12 cellular contexts compared by ENCODE assay signal in genomic region chr1:201493757-201494617, GRCh38. TPM values are rescaled to one million over a fixed set of nuclear protein-coding genes. Genes with fewer than 3 reads are reported as not detected.
DNase-seq lines count a peak whose midpoint lies in the region; ATAC-seq, FAIRE-seq and TF ChIP-seq lines count a peak whose summit lies in the region.
"Had no signal": no experiment of that assay in that cellular context is flagged by ENCODE, and none has a peak within 500 bp of the region (broad histone marks: within the 10 kb centered on the region; RNA-seq: fewer than 3 reads in every experiment).

No MANE protein-coding gene starts in this region.

- peak overlapping the region; percentile 31 for H3K9ac ChIP-seq in astrocyte (ENCODE audit: low read length)

- H3K27ac ChIP-seq in astrocyte (ENCODE audit: low read depth, low read length) (no peak overlapping the region), heart right ventricle (peak overlapping the region in 6 of 10 donors; percentile 7 to 82 (median 50)), pancreas (peak overlapping the region in 2 of 4 donors; percentile 28 to 54)

- H3K27ac Mint-ChIP-seq in astrocyte (ENCODE audit: unreplicated experiment), result peak overlapping the region; percentile 69
- H3K27ac Mint-ChIP-seq in activated CD8-positive, alpha-beta T cell treated with anti-CD3 and anti-CD28 coated beads for 36 hours, result no peak overlapping the region
- H3K27ac Mint-ChIP-seq: dendritic cell treated with granulocyte-macrophage colony-stimulating factor and Interleukin-4, amounts not matched to agents 40 ng/mL and 50 ng/mL, for 4 days had no signal

- H3K79me2 ChIP-seq in astrocyte (ENCODE audit: insufficient read depth, low read length), result peaks cover 88% of the 10 kb centered on the region

- WGBS in heart right ventricle, 2 donors, result 29 to 39% methylated on average over 15 of the region's 15 CpGs
- WGBS in pancreas, 2 donors, result 41% methylated on average over 14 to 15 of the region's 15 CpGs

- H3K4me3 Mint-ChIP-seq in astrocyte (ENCODE audit: unreplicated experiment), result no peak overlapping the region
- no peak overlapping the region for H3K4me3 Mint-ChIP-seq in activated CD8-positive, alpha-beta T cell treated with anti-CD3 and anti-CD28 coated beads for 36 hours
- H3K4me3 Mint-ChIP-seq: dendritic cell treated with granulocyte-macrophage colony-stimulating factor and Interleukin-4, amounts not matched to agents 40 ng/mL and 50 ng/mL, for 4 days had no signal

- FAIRE-seq in astrocyte (lab: Jason Lieb, UNC) (no peak), pancreas (lab: Jason Lieb, UNC) (no peak), GM12892 (lab: Jason Lieb, UNC) (no peak)
- FAIRE-seq: keratinocyte had no signal

- peaks cover 46% of the 10 kb centered on the region for H3K36me3 Mint-ChIP-seq in astrocyte (ENCODE audit: low read depth, unreplicated experiment)
- peaks cover 27% of the 10 kb centered on the region for H3K36me3 Mint-ChIP-seq in activated CD8-positive, alpha-beta T cell treated with anti-CD3 and anti-CD28 coated beads for 36 hours (ENCODE audit: low read depth)

- intact Hi-C loops in heart right ventricle (cut with DNase I), result no loop called here
- intact Hi-C loops in pancreas (cut with DNase I), result no loop called here
- intact Hi-C loops in activated CD8-positive, alpha-beta T cell treated with anti-CD3 and anti-CD28 coated beads for 36 hours (cut with micrococcal nuclease), result no loop called here

- no peaks in the 10 kb centered on the region for H3K9me3 ChIP-seq in astrocyte (ENCODE audit: insufficient read depth, low read depth, low read length)
- no peaks in the 10 kb centered on the region for H3K9me3 ChIP-seq in heart right ventricle
- H3K9me3 ChIP-seq in pancreas, result no peaks in the 10 kb centered on the region

- no peak overlapping the region for H2AFZ ChIP-seq in astrocyte (ENCODE audit: low read depth, low read length)

- TF ChIP-seq POLR2A in GM12892 (IDR thresholded peaks at IDR 0.05; ENCODE audit: low read depth, low read length), result no peak

- peak in 6 of 8 donors; percentile 22 to 37 (median 26) for ATAC-seq in heart right ventricle
- ATAC-seq in pancreas, result peak; percentile 55 to 80 (median 64)
- ATAC-seq in GM21515 (IDR thresholded peaks at IDR 0.05; ENCODE audit: unreplicated experiment), result no peak
- no peak for ATAC-seq in esophagus mucosa
- no peak for ATAC-seq in activated CD8-positive, alpha-beta T cell treated with anti-CD3 and anti-CD28 coated beads for 36 hours

- H3K27me3 Mint-ChIP-seq in astrocyte (ENCODE audit: low read depth, unreplicated experiment), result no peaks in the 10 kb centered on the region
- no peaks in the 10 kb centered on the region for H3K27me3 Mint-ChIP-seq in activated CD8-positive, alpha-beta T cell treated with anti-CD3 and anti-CD28 coated beads for 36 hours
- H3K27me3 Mint-ChIP-seq: dendritic cell treated with granulocyte-macrophage colony-stimulating factor and Interleukin-4, amounts not matched to agents 40 ng/mL and 50 ng/mL, for 4 days had no signal

- peaks cover 96% of the 10 kb centered on the region for H4K20me1 ChIP-seq in astrocyte (ENCODE audit: insufficient read depth, low read length)

- H3K4me2 ChIP-seq in astrocyte (ENCODE audit: low read length), result peak overlapping the region; percentile 61

- H3K4me3 ChIP-seq in astrocyte (ENCODE audit: insufficient read depth, low read depth, low read length) (no peak overlapping the region), heart right ventricle (no peak overlapping the region), pancreas (no peak overlapping the region)

- no peaks in the 10 kb centered on the region for H3K27me3 ChIP-seq in astrocyte (ENCODE audit: insufficient read depth, low read length)
- H3K27me3 ChIP-seq in heart right ventricle, result no peaks in the 10 kb centered on the region
- no peaks in the 10 kb centered on the region for H3K27me3 ChIP-seq in pancreas

- H3K36me3 ChIP-seq in astrocyte (ENCODE audit: insufficient read depth, low read length), result peaks cover 46% of the 10 kb centered on the region
- H3K36me3 ChIP-seq in heart right ventricle, result peaks cover 0 to 77% (median 5%) of the 10 kb centered on the region in 9 donors
- H3K36me3 ChIP-seq in pancreas, result peaks cover 0 to 15% (median 6%) of the 10 kb centered on the region in 3 donors

- peaks cover 56% of the 10 kb centered on the region for H3K4me1 ChIP-seq in astrocyte (ENCODE audit: insufficient read depth, low read length)
- H3K4me1 ChIP-seq in heart right ventricle, result peaks cover 18 to 98% (median 87%) of the 10 kb centered on the region in 9 donors
- H3K4me1 ChIP-seq in pancreas, result peaks cover 0 to 22% (median 19%) of the 10 kb centered on the region in 3 donors

- CTCF ChIA-PET in activated CD8-positive, alpha-beta T cell treated with anti-CD3 and anti-CD28 coated beads for 36 hours (lab: Charles Lee), result interaction anchor here (1.0 to 30.4 kb wide), 3 partner anchors 3 to 66 kb away, joined by 3 to 796 read pairs (median 796); partner anchors contain the start of gene CSRP1

- POLR2A ChIA-PET in activated CD8-positive, alpha-beta T cell treated with anti-CD3 and anti-CD28 coated beads for 36 hours (lab: Charles Lee), result interaction anchor here (0.6 kb wide), 1 partner anchor 11 kb away, joined by 3 read pairs; no protein-coding TSS in a partner anchor

- TF ChIP-seq CTCF in astrocyte (IDR thresholded peaks at IDR 0.05; ENCODE audit: insufficient read depth, low read depth, low read length) (no peak), heart right ventricle (IDR thresholded peaks at IDR 0.05) (no peak), pancreas (IDR thresholded peaks at IDR 0.05) (no peak)
- no peak for TF ChIP-seq CTCF in activated CD8-positive, alpha-beta T cell treated with anti-CD3 and anti-CD28 coated beads for 36 hours (IDR thresholded peaks at IDR 0.05)

- H3K9me3 Mint-ChIP-seq in astrocyte (ENCODE audit: unreplicated experiment), result peaks cover 2% of the 10 kb centered on the region
- H3K9me3 Mint-ChIP-seq in activated CD8-positive, alpha-beta T cell treated with anti-CD3 and anti-CD28 coated beads for 36 hours, result no peaks in the 10 kb centered on the region
- H3K9me3 Mint-ChIP-seq: dendritic cell treated with granulocyte-macrophage colony-stimulating factor and Interleukin-4, amounts not matched to agents 40 ng/mL and 50 ng/mL, for 4 days had no signal

- peaks cover 44% of the 10 kb centered on the region for H3K4me1 Mint-ChIP-seq in astrocyte (ENCODE audit: low read depth, unreplicated experiment)
- no peaks in the 10 kb centered on the region for H3K4me1 Mint-ChIP-seq in activated CD8-positive, alpha-beta T cell treated with anti-CD3 and anti-CD28 coated beads for 36 hours (ENCODE audit: low read depth)

- DNase-seq in A172 (ENCODE audit: low spot score) (peak; percentile 78), astrocyte (ENCODE audit: low read depth) (peak; percentile 79), heart right ventricle (peak in 1 of 2 donors; percentile 45), pancreas (peak in 1 of 6 donors; percentile 44), GM12892 (ENCODE audit: insufficient read length) (no peak)
- DNase-seq in activated CD8-positive, alpha-beta T cell treated with anti-CD3 and anti-CD28 coated beads for 36 hours, result no peak
- DNase-seq: activated T-cell treated with anti-CD3 and anti-CD28 coated beads for 4 hours, NCI-H2171 had no signal

RNA-seq across cellular contexts. Expression of gene CSRP1, which starts 12.9 kb away (rescaled TPM):
- total RNA-seq in A172 (2014; rRNA removed; shearing (Covaris generic)), result 573 and 611 TPM in 2 replicates
- total RNA-seq in astrocyte, result 289 and 317 TPM in 2 replicates
- total RNA-seq in heart right ventricle, result 100 to 1,000 TPM in 1 of 10 donors, 10 to 100 TPM in 9; 48.1 to 103 (median 58.9) TPM
- 100 to 1,000 TPM in 1 of 2 donors, 10 to 100 TPM in 1; 74.5 to 104 TPM for polyA plus RNA-seq in heart right ventricle
- 10 to 100 TPM; 49.6 to 91.9 (median 54.8) TPM for total RNA-seq in pancreas
- polyA plus RNA-seq in pancreas, result 100 to 1,000 TPM in 1 of 2 donors, 10 to 100 TPM in 1; 91.9 to 103 TPM
- 35.2 TPM for polyA plus RNA-seq in GM12892 (2012; ENCODE audit: missing spikeins)
- 115 TPM for total RNA-seq in esophagus mucosa
- 10 to 100 TPM; 55.3 to 56.2 TPM for total RNA-seq in activated CD8-positive, alpha-beta T cell treated with anti-CD3 and anti-CD28 coated beads for 36 hours

RNA-seq across cellular contexts. Expression of gene PHLDA3, which starts 25.0 kb away (rescaled TPM):
- total RNA-seq in A172 (2014; rRNA removed; shearing (Covaris generic)), result 96.2 and 133 TPM in 2 replicates
- total RNA-seq in astrocyte (150 and 152 TPM in 2 replicates), heart right ventricle (10 to 100 TPM; 14.4 to 40.0 (median 23.6) TPM), pancreas (10 to 100 TPM in 4 of 6 donors, 1 to 10 TPM in 2; 8.6 to 24.4 (median 15.7) TPM), esophagus mucosa (78.6 TPM)
- polyA plus RNA-seq in heart right ventricle (10 to 100 TPM; 20.8 to 35.6 TPM), pancreas (10 to 100 TPM; 10.8 to 11.9 TPM)
- polyA plus RNA-seq in GM12892 (2012; ENCODE audit: missing spikeins), result 5.7 TPM
- total RNA-seq in activated CD8-positive, alpha-beta T cell treated with anti-CD3 and anti-CD28 coated beads for 36 hours, result 1 to 10 TPM; 6.2 to 7.9 TPM

RNA-seq across cellular contexts. Expression of gene NAV1, which starts 44.9 kb away (rescaled TPM):
- total RNA-seq in A172 (2014; rRNA removed; shearing (Covaris generic)), result 29.7 and 40.3 TPM in 2 replicates
- total RNA-seq in astrocyte (79.7 and 85.2 TPM in 2 replicates), heart right ventricle (100 to 1,000 TPM in 3 of 10 donors, 10 to 100 TPM in 7; 29.5 to 111 (median 89.0) TPM), pancreas (10 to 100 TPM in 2 of 6 donors, 1 to 10 TPM in 4; 6.0 to 13.6 (median 8.1) TPM), esophagus mucosa (26.4 TPM)
- polyA plus RNA-seq in heart right ventricle (10 to 100 TPM; 13.7 to 61.5 TPM), pancreas (1 to 10 TPM; 5.6 TPM)
- polyA plus RNA-seq in GM12892 (2012; ENCODE audit: missing spikeins), result 0.61 TPM
- total RNA-seq in activated CD8-positive, alpha-beta T cell treated with anti-CD3 and anti-CD28 coated beads for 36 hours, result 1 to 10 TPM; 1.6 to 2.1 TPM

Comparison
In these comparisons a context has a peak if more than half of its experiments do, and no peak if none do; other contexts are left out.
1. DNase-seq: peak in A172 (single experiment) and astrocyte (single experiment); none in GM12892 (single experiment) and activated CD8-positive, alpha-beta T cell treated with anti-CD3 and anti-CD28 coated beads for 36 hours (single experiment).
2. ATAC-seq: peak in heart right ventricle (6 of 8) and pancreas (4 of 4); none in GM21515 (single experiment), esophagus mucosa (single experiment) and activated CD8-positive, alpha-beta T cell treated with anti-CD3 and anti-CD28 coated beads for 36 hours (single experiment).